Comparison of ENCODE assay signal across 20 cellular contexts in the genomic region with DNA sequence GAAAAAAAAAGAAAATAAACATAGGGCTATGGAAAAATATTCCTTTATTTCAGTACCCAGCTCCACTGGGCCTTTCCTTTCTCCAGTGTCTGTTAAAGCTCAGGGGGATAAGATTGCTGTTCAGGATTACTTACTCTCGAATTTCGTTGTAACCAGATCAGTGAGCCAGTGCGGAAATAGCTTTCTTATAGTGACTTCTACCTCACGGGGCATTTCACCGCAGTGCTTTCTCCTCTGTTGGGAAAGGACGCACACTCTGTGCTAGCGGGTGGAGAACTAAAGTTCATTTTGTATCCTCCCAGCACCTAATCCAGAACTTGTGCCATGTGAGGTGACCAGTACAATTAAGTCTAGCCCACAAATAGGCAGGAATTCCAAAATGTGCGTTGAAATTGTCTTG.
"Had no signal": no experiment of that assay in that cellular context is flagged by ENCODE, and none has a peak within 500 bp of the region (broad histone marks: within the 10 kb centered on the region; RNA-seq: fewer than 3 reads in every experiment).

No MANE protein-coding gene starts in this region.

- H3K36me3 ChIP-seq: right atrium auricular region, thoracic aorta had no signal

- H3K9me3 Mint-ChIP-seq: immature natural killer cell, nephron had no signal

- H3K4me1 Mint-ChIP-seq: nephron had no signal

- H3K4me3 Mint-ChIP-seq: immature natural killer cell, nephron had no signal

- H3K9me3 ChIP-seq: esophagus squamous epithelium, left ventricle myocardium inferior, lower lobe of right lung, neutrophil, right atrium auricular region, sigmoid colon, stomach, thoracic aorta, transverse colon had no signal

- DNase-seq: effector memory CD4-positive, alpha-beta T cell; esophagus squamous epithelium; foreskin fibroblast; immature natural killer cell; left ventricle myocardium inferior; lower lobe of right lung; mesenchymal stem cell; midbrain; sigmoid colon; small intestine; stimulated activated CD4-positive, alpha-beta T cell treated with anti-CD3 and anti-CD28 coated beads, Interleukin-12 subunit alpha, Interleukin-12 subunit beta, amount 100 ng/mL, for 4 hours; stimulated activated naive CD4-positive, alpha-beta T cell; stomach; substantia nigra; transverse colon had no signal

- H3K27me3 ChIP-seq: esophagus squamous epithelium, neutrophil, right atrium auricular region, sigmoid colon, stomach, transverse colon had no signal

- H3K27ac ChIP-seq: epithelial cell of prostate, esophagus squamous epithelium, left ventricle myocardium inferior, lower lobe of right lung, neutrophil, right atrium auricular region, sigmoid colon, stomach, thoracic aorta, transverse colon had no signal

- H3K4me1 ChIP-seq: esophagus squamous epithelium, left ventricle myocardium inferior, lower lobe of right lung, right atrium auricular region, sigmoid colon, stomach, transverse colon had no signal

- H3K4me3 ChIP-seq: esophagus squamous epithelium, left ventricle myocardium inferior, lower lobe of right lung, right atrium auricular region, sigmoid colon, stomach, thoracic aorta, transverse colon had no signal
